Comparison of ENCODE assay signal across 21 cellular contexts in genomic region chr10:113775681-113776294, GRCh38. TPM values are rescaled to one million over a fixed set of nuclear protein-coding genes. Genes with fewer than 3 reads are reported as not detected.
DNase-seq lines count a peak whose midpoint lies in the region; ATAC-seq, FAIRE-seq and TF ChIP-seq lines count a peak whose summit lies in the region.
"Had no signal": no experiment of that assay in that cellular context is flagged by ENCODE, and none has a peak within 500 bp of the region (broad histone marks: within the 10 kb centered on the region; RNA-seq: fewer than 3 reads in every experiment).

No MANE protein-coding gene starts in this region.

- no peak overlapping the region for H3K4ac ChIP-seq in mesendoderm (ENCODE audit: low read depth, low read length)

- H3K4me1 ChIP-seq in GM23338 (ENCODE audit: insufficient read depth): no peaks in the 10 kb centered on the region
- H3K4me1 ChIP-seq in K562 (replicated peaks in 1 of 2; ENCODE audit: control insufficient read depth in 2 of 2, insufficient read depth in 2 of 2, low read length in 2 of 2): no peaks in the 10 kb centered on the region; a peak in 1 of 5 replicates
- H3K4me1 ChIP-seq in mesendoderm (ENCODE audit: control insufficient read depth, low read depth, low read length): no peaks in the 10 kb centered on the region
- no peaks in the 10 kb centered on the region for H3K4me1 ChIP-seq in ovary (ENCODE audit: insufficient read depth)
- H3K4me1 ChIP-seq in upper lobe of left lung: no peaks in the 10 kb centered on the region
- H3K4me1 ChIP-seq: BLaER1 had no signal

- no peak overlapping the region for H3K23ac ChIP-seq in mesendoderm (ENCODE audit: low read length)

- H4K5ac ChIP-seq in mesendoderm (ENCODE audit: low read length): no peak overlapping the region

- H4K8ac ChIP-seq in mesendoderm (ENCODE audit: low read depth, low read length): no peak overlapping the region

- H3K56ac ChIP-seq in mesendoderm (ENCODE audit: low read length): no peak overlapping the region

- H3K4me3 ChIP-seq in GM23338 (no peak overlapping the region), K562 (no peak overlapping the region), mesendoderm (ENCODE audit: low read length) (no peak overlapping the region), ovary (no peak overlapping the region), upper lobe of left lung (no peak overlapping the region)
- H3K4me3 ChIP-seq: A549, BLaER1 had no signal

- CTCF ChIA-PET in K562 (lab: Yijun Ruan, JAX; ENCODE audit: low intra/inter-chr PET ratio): no interaction called here

- H3K79me1 ChIP-seq in mesendoderm (ENCODE audit: low read length): no peaks in the 10 kb centered on the region

- H3K36me3 Mint-ChIP-seq in GM23338 (ENCODE audit: low read depth): no peaks in the 10 kb centered on the region
- H3K36me3 Mint-ChIP-seq: CD4-positive, alpha-beta memory T cell had no signal

- peaks cover 4% of the 10 kb centered on the region; the same call in 1 of the 2 replicates for H3K9me2 ChIP-seq in GM23338 (ENCODE audit: insufficient read depth)

- WGBS in K562 (ENCODE audit: insufficient coverage, low coverage, missing lambda C conversion rate): 0% methylated on average over 4 of the region's 4 CpGs
- WGBS in mesendoderm (ENCODE audit: extremely low coverage, insufficient coverage, low lambda C conversion rate): no CpG with 5 or more reads among the region's 4 CpGs
- 61 to 67% (median 66%) methylated on average over 4 of the region's 4 CpGs for WGBS in ovary, 3 donors
- WGBS in upper lobe of left lung, 2 donors: 50 to 56% methylated on average over 4 of the region's 4 CpGs

- H3K4me3 Mint-ChIP-seq in GM23338: no peak overlapping the region
- H3K4me3 Mint-ChIP-seq: CD4-positive, alpha-beta memory T cell had no signal

- no peak for TF ChIP-seq EP300 in K562 (IDR thresholded peaks at IDR 0.05; ENCODE audit: low read length)
- no peak for TF ChIP-seq EP300 in ovary (IDR thresholded peaks at IDR 0.05)
- no peak for TF ChIP-seq EP300 in upper lobe of left lung (IDR thresholded peaks at IDR 0.05)

- POLR2A ChIA-PET in K562 (lab: Yijun Ruan, JAX): interaction anchor here (0.5 kb wide), 1 partner anchor 40 kb away, joined by 3 read pairs; no protein-coding TSS in a partner anchor

- in situ Hi-C loops in K562 (cut with MboI): no loop called here

- TF ChIP-seq RAD21 in K562 (CRISPR knock-in tag; conservative IDR thresholded peaks at IDR 0.05 in 1 of 2, IDR thresholded peaks at IDR 0.05 in 1 of 2): no peak

- H3K9me3 ChIP-seq in K562 (replicated peaks; ENCODE audit: control insufficient read depth, insufficient read depth, low read depth, low read length) (no peaks in the 10 kb centered on the region), ovary (no peaks in the 10 kb centered on the region), upper lobe of left lung (no peaks in the 10 kb centered on the region)
- H3K9me3 ChIP-seq: A549, BLaER1 had no signal

- no peak overlapping the region for H2BK15ac ChIP-seq in mesendoderm (replicated peaks; ENCODE audit: low read depth)

- no peak overlapping the region for H2AK5ac ChIP-seq in mesendoderm (ENCODE audit: low read length)

- peaks cover 2% of the 10 kb centered on the region; the same call in 2 of the 3 replicates for H3K4me1 Mint-ChIP-seq in GM23338
- H3K4me1 Mint-ChIP-seq: CD4-positive, alpha-beta memory T cell had no signal

- H3K18ac ChIP-seq in mesendoderm (ENCODE audit: low read length): no peak overlapping the region

- no peak overlapping the region for H2BK5ac ChIP-seq in mesendoderm (ENCODE audit: low read length)

- H3K36me3 ChIP-seq in GM23338 (ENCODE audit: insufficient read depth) (no peaks in the 10 kb centered on the region), K562 (ENCODE audit: control insufficient read depth, insufficient read depth, low read length) (no peaks in the 10 kb centered on the region), mesendoderm (ENCODE audit: control insufficient read depth, insufficient read depth, low read length) (no peaks in the 10 kb centered on the region), ovary (no peaks in the 10 kb centered on the region), upper lobe of left lung (no peaks in the 10 kb centered on the region)
- H3K36me3 ChIP-seq: BLaER1 had no signal

- no TSS peak for BruUV-seq in K562 (replicated peaks; lab: Mats Ljungman, UMichigan)

- H3K9ac ChIP-seq in K562 (ENCODE audit: insufficient read depth in 1 of 2, low read depth in 2 of 2, low read length in 2 of 2) (no peak overlapping the region), mesendoderm (ENCODE audit: low read length) (no peak overlapping the region)
- H3K9ac ChIP-seq: BLaER1 had no signal

- no peaks in the 10 kb centered on the region for H3K27me3 Mint-ChIP-seq in GM23338 (ENCODE audit: insufficient read depth, low read depth, poor library complexity)

- H3F3A ChIP-seq in GM23338 (replicated peaks; ENCODE audit: low read depth): no peaks in the 10 kb centered on the region

- no peaks in the 10 kb centered on the region for H3K79me2 ChIP-seq in GM23338 (replicated peaks; ENCODE audit: insufficient read depth)
- H3K79me2 ChIP-seq in K562 (ENCODE audit: control insufficient read depth, insufficient read depth, low read length): no peaks in the 10 kb centered on the region
- no peaks in the 10 kb centered on the region for H3K79me2 ChIP-seq in mesendoderm (ENCODE audit: control insufficient read depth, insufficient read depth, low read length)

- no peak overlapping the region for H3K4me2 ChIP-seq in GM23338
- H3K4me2 ChIP-seq in K562 (ENCODE audit: insufficient read depth, low read length): no peak overlapping the region
- H3K4me2 ChIP-seq in mesendoderm (ENCODE audit: low read length): no peak overlapping the region
- H3K4me2 ChIP-seq: A549, BLaER1 had no signal

- DNase-seq in GM23338 (ENCODE audit: low spot score) (peak; percentile 22), OCI-M1 (lab: John Stamatoyannopoulos, UW) (peak; percentile 68), K562 (ENCODE audit: extremely low read depth in 1 of 4, low spot score in 3 of 4) (no peak), mesendoderm (peak; percentile 11), ovary (no peak), upper lobe of left lung (no peak)
- DNase-seq: Calu3; CD4-positive, alpha-beta memory T cell; DMS79; MV-4-11; NCI-H1694 treated with DMSO at 0.1 percent for 48 hours; NCI-H2227 treated with DMSO at 0.1 percent for 48 hours; NCI-H524; NCI-H82; SIG-M5 had no signal

- ATAC-seq in GM23338 (peak; percentile 31; the same call in 1 of the 3 replicates), K562 (no peak), upper lobe of left lung (ENCODE audit: low FRiP score in 2 of 2) (no peak), HG03460 (IDR thresholded peaks at IDR 0.05; ENCODE audit: unreplicated experiment) (no peak), GM18909 (IDR thresholded peaks at IDR 0.05; ENCODE audit: poor library complexity, unreplicated experiment) (no peak)

- TF ChIP-seq CTCF in GM23338 (conservative IDR thresholded peaks at IDR 0.05; ENCODE audit: low read depth in 2 of 2) (peak in 1 of 2 experiments; percentile 25; a peak in 2 of 4 replicates), K562 (IDR thresholded peaks at IDR 0.05 in 2 of 3, conservative IDR thresholded peaks at IDR 0.05 in 1 of 3; ENCODE audit: insufficient read depth in 2 of 3, low read depth in 1 of 3, low read length in 3 of 3) (no peak), ovary (IDR thresholded peaks at IDR 0.05) (no peak), upper lobe of left lung (IDR thresholded peaks at IDR 0.05) (no peak)

- intact Hi-C loops in K562 (cut with micrococcal nuclease) (no loop called here), ovary (cut with DNase I) (no loop called here)

- no peaks in the 10 kb centered on the region for H3K9me3 Mint-ChIP-seq in GM23338

- H4K20me1 ChIP-seq in GM23338 (replicated peaks; ENCODE audit: insufficient read depth): no peaks in the 10 kb centered on the region
- no peaks in the 10 kb centered on the region for H4K20me1 ChIP-seq in K562 (replicated peaks; ENCODE audit: control insufficient read depth, insufficient read depth, low read length)
- H4K20me1 ChIP-seq: BLaER1 had no signal

- H3K27me3 ChIP-seq in GM23338 (ENCODE audit: insufficient read depth): no peaks in the 10 kb centered on the region
- peaks cover 0 to 8% of the 10 kb centered on the region in 2 experiments; a peak in 3 of 5 replicates for H3K27me3 ChIP-seq in K562 (ENCODE audit: control insufficient read depth in 2 of 2, insufficient read depth in 2 of 2, low read length in 2 of 2)
- H3K27me3 ChIP-seq in mesendoderm (ENCODE audit: insufficient read depth, low read length, poor library complexity): no peaks in the 10 kb centered on the region
- no peaks in the 10 kb centered on the region for H3K27me3 ChIP-seq in ovary
- no peaks in the 10 kb centered on the region for H3K27me3 ChIP-seq in upper lobe of left lung
- H3K27me3 ChIP-seq: BLaER1 had no signal

- H3K9me1 ChIP-seq in K562 (ENCODE audit: control insufficient read depth, insufficient read depth, low read length): no peaks in the 10 kb centered on the region

- FAIRE-seq in K562 (lab: Jason Lieb, UNC): no peak
- FAIRE-seq: A549, GM12892, GM18507 had no signal

- no peak overlapping the region for H2BK120ac ChIP-seq in mesendoderm (ENCODE audit: low read depth, low read length)

- H3K27ac ChIP-seq in GM23338 (ENCODE audit: low read depth) (no peak overlapping the region), K562 (ENCODE audit: extremely low read depth, low read depth, low read length) (no peak overlapping the region), mesendoderm (ENCODE audit: low read depth, low read length) (no peak overlapping the region), ovary (no peak overlapping the region), upper lobe of left lung (no peak overlapping the region)
- H3K27ac ChIP-seq: A549, BLaER1 had no signal

- H3K27ac Mint-ChIP-seq in GM23338: no peak overlapping the region

- peak overlapping the region; percentile 47; the same call in 1 of the 2 replicates for H2AFZ ChIP-seq in GM23338
- no peak overlapping the region for H2AFZ ChIP-seq in K562 (ENCODE audit: low read depth, low read length)

- TF ChIP-seq POLR2A in K562 (conservative IDR thresholded peaks at IDR 0.05) (no peak), ovary (IDR thresholded peaks at IDR 0.05) (no peak), upper lobe of left lung (IDR thresholded peaks at IDR 0.05) (no peak)

RNA-seq across cellular contexts. Expression of gene PLEKHS1, which starts 24.3 kb away (rescaled TPM):
- not detected in 2 replicates for total RNA-seq in GM23338 (2014; rRNA removed; shearing (Covaris generic))
- polyA plus RNA-seq in GM23338 (2016; fragmentation: Nextera tagmentation; extraction: Ambion mirVana) (not detected in 2 replicates), K562 (2011; rRNA removed) (not detected in 2 replicates), K562 (2014; fragmentation: Illumina TruSeq; extraction: Trizol) (not detected in 2 replicates), K562 (2014; fragmentation: Nextera tagmentation; extraction: Ambion mirVana) (not detected), K562 (2014; rRNA removed) (not detected in 2 replicates), ovary (under 1 TPM in 1 of 2 donors, not detected in 1; 0.01 TPM)
- total RNA-seq in K562 (2011; cell fraction: chromatin; rRNA removed; ENCODE audit: low replicate concordance): not detected in 2 replicates
- not detected in 2 replicates for total RNA-seq in K562 (2011; cell fraction: nucleolus; rRNA removed)
- total RNA-seq in K562 (2011; cell fraction: nucleoplasm; rRNA removed): not detected in 2 replicates
- total RNA-seq in K562 (2014; rRNA removed) (not detected in 2 replicates), K562 (2014; rRNA removed; fragmentation: Illumina TruSeq; extraction: Trizol) (not detected in 2 replicates), K562 (2015; rRNA removed; fragmentation: Illumina TruSeq; extraction: Trizol) (not detected in 2 replicates), K562 (2021) (not detected in 2 replicates), ovary (1 to 10 TPM in 3 of 7 donors, under 1 TPM in 3, not detected in 1; 0.13 to 5.7 (median 0.91) TPM), upper lobe of left lung (10 to 100 TPM in 1 of 6 donors, 1 to 10 TPM in 4, under 1 TPM in 1; 0.14 to 36.7 (median 3.5) TPM)
- not detected in 2 replicates for polyA plus RNA-seq in K562 (2011; cell fraction: cytosol; rRNA removed)
- polyA plus RNA-seq in K562 (2011; cell fraction: nucleus; rRNA removed): not detected in 2 replicates
- polyA plus RNA-seq in K562 (2012): 0.04 TPM in 1 of 2 replicates, not detected in the other
- 0.04 TPM in 1 of 2 replicates, not detected in the other for polyA minus RNA-seq in K562 (2011; rRNA and poly(A)+ RNA removed)
- polyA minus RNA-seq in K562 (2011; cell fraction: cytosol; rRNA and poly(A)+ RNA removed): not detected in 2 replicates
- not detected in 2 replicates for polyA minus RNA-seq in K562 (2011; cell fraction: nucleus; rRNA and poly(A)+ RNA removed)
- polyA plus RNA-seq in mesendoderm (2013, experiment 1 of 2): 0.01 TPM
- polyA plus RNA-seq in mesendoderm (2013, experiment 2 of 2): 0.01 TPM
- polyA plus RNA-seq: CD4-positive, alpha-beta memory T cell had no signal

Comparison
In these comparisons a context has a peak if more than half of its experiments do, and no peak if none do; other contexts are left out.
1. DNase-seq: peak in GM23338 (single experiment), OCI-M1 (single experiment) and mesendoderm (single experiment); none in K562 (0 of 4), ovary (0 of 5) and upper lobe of left lung (0 of 2).